In genomic region chr13:57631607-57632275, GRCh38 we compare ENCODE assay signal across 9 cellular contexts. TPM values are rescaled to one million over a fixed set of nuclear protein-coding genes. Genes with fewer than 3 reads are reported as not detected.
DNase-seq lines count a peak whose midpoint lies in the region; ATAC-seq, FAIRE-seq and TF ChIP-seq lines count a peak whose summit lies in the region.
"Had no signal": no experiment of that assay in that cellular context is flagged by ENCODE, and none has a peak within 500 bp of the region (broad histone marks: within the 10 kb centered on the region; RNA-seq: fewer than 3 reads in every experiment).

TSS of gene PCDH17 (plus strand) at chr13:57631744. CDS start at chr13:57632547, 803 bp downstream.

- H3K9ac ChIP-seq in ES-I3 (ENCODE audit: low read depth, low read length) (peak within 1 kb of the TSS; percentile 70; the same call in 1 of the 2 replicates), kidney (ENCODE audit: low read length in 2 of 2) (peak within 1 kb of the TSS; percentile 44 to 59)

- H3K36me3 ChIP-seq in ES-I3 (ENCODE audit: insufficient read depth, low read length) (no peaks in the 10 kb centered on the region), kidney (ENCODE audit: control insufficient read depth in 1 of 2, insufficient read depth in 2 of 2, low read length in 2 of 2) (no peaks in the 10 kb centered on the region)

- ATAC-seq in HG02884 (IDR thresholded peaks at IDR 0.05; ENCODE audit: unreplicated experiment): no peak

- TF ChIP-seq CTCF in choroid plexus epithelial cell (conservative IDR thresholded peaks at IDR 0.05; ENCODE audit: low read depth, low read length) (no peak), kidney (IDR thresholded peaks at IDR 0.05; ENCODE audit: borderline replicate concordance, extremely low read depth, insufficient read depth) (no peak)

- H3K4me3 ChIP-seq in choroid plexus epithelial cell (ENCODE audit: low read depth, low read length): peak within 1 kb of the TSS; percentile 50
- H3K4me3 ChIP-seq in kidney (ENCODE audit: low read length in 2 of 2): peak within 1 kb of the TSS; percentile 73 to 77

- H3K4me1 ChIP-seq in ES-I3 (ENCODE audit: insufficient read depth, low read length): no peaks in the 10 kb centered on the region; the same call in 1 of the 2 replicates
- peaks cover 0 to 13% of the 10 kb centered on the region in 2 donors for H3K4me1 ChIP-seq in kidney (ENCODE audit: control insufficient read depth in 1 of 2, insufficient read depth in 1 of 2, low read depth in 1 of 2, low read length in 2 of 2)

- intact Hi-C loops in kidney (cut with DNase I): no loop called here

- DNase-seq in NCI-H82 (lab: John Stamatoyannopoulos, UW) (peak; percentile 78), choroid plexus epithelial cell (ENCODE audit: low read depth) (peak; percentile 38), kidney (no peak), OCI-M2 (lab: John Stamatoyannopoulos, UW; ENCODE audit: unreplicated experiment) (no peak), NCI-H1694 treated with DMSO at 0.1 percent for 48 hours (lab: John Stamatoyannopoulos, UW) (no peak)
- peak; percentile 22 for DNase-seq in stimulated activated CD8-positive, alpha-beta memory T cell treated with anti-CD3 and anti-CD28 coated beads, Interleukin-4, amount 100 ng/mL, for 48 hours

- peak within 1 kb of the TSS in 1 of 2 donors; percentile 59 for H3K27ac ChIP-seq in kidney (ENCODE audit: low read depth in 2 of 2, low read length in 2 of 2)

- H3K9me3 ChIP-seq in ES-I3 (ENCODE audit: control insufficient read depth, insufficient read depth, low read length): no peaks in the 10 kb centered on the region
- no peaks in the 10 kb centered on the region for H3K9me3 ChIP-seq in kidney (ENCODE audit: control insufficient read depth in 1 of 2, low read length in 2 of 2)

- FAIRE-seq in kidney (lab: Jason Lieb, UNC): no peak

RNA-seq across cellular contexts. Expression of gene PCDH17, which starts in this region (rescaled TPM):
- 18.5 TPM for total RNA-seq in kidney
- polyA plus RNA-seq in kidney (ENCODE audit: insufficient read depth, low read depth, low replicate concordance): 1.0 TPM
- total RNA-seq: LHCN-M2 had no signal

Comparison
In these comparisons a context has a peak if more than half of its experiments do, and no peak if none do; other contexts are left out.
1. DNase-seq: peak in NCI-H82 (single experiment), choroid plexus epithelial cell (single experiment) and stimulated activated CD8-positive, alpha-beta memory T cell treated with anti-CD3 and anti-CD28 coated beads, Interleukin-4, amount 100 ng/mL, for 48 hours (single experiment); none in kidney (single experiment), OCI-M2 (single experiment) and NCI-H1694 treated with DMSO at 0.1 percent for 48 hours (single experiment).